29 cellular contexts compared by ENCODE assay signal in the genomic region with DNA sequence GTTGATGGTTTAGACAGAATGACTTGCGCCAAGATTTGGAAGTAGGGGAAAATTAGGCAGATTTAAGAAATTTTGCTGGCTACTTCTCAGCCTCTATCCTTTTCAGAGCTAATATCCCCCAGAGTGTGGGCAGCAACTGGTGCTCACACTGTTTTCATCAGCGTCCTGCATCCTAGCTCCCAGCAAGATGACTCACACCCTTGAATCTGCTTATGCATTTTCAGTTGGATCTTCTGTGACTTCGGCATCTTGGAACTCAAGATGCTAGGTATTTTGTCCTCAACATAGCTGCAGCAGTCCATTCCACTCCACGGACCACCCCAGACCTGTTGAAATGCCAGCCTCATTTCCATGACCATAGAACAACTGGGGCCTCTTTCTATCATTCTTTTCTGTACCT.
DNase-seq lines count a peak whose midpoint lies in the region; ATAC-seq, FAIRE-seq and TF ChIP-seq lines count a peak whose summit lies in the region.
"Had no signal": no experiment of that assay in that cellular context is flagged by ENCODE, and none has a peak within 500 bp of the region (broad histone marks: within the 10 kb centered on the region; RNA-seq: fewer than 3 reads in every experiment).

No MANE protein-coding gene starts in this region.

- H3K4me1 Mint-ChIP-seq in T-helper 17 cell: peaks cover 3% of the 10 kb centered on the region
- H3K4me1 Mint-ChIP-seq: naive B cell had no signal

- no peak for ATAC-seq in GM21717 (IDR thresholded peaks at IDR 0.05; ENCODE audit: unreplicated experiment)
- no peak for ATAC-seq in T-helper 17 cell
- ATAC-seq: GM12878, PC-3 had no signal

- no peak overlapping the region for H3K4me3 ChIP-seq in cardiac fibroblast (replicated peaks in 1 of 2; ENCODE audit: low read depth in 2 of 2, low read length in 2 of 2)
- H3K4me3 ChIP-seq: GM12878, ovary, SK-N-MC, suprapubic skin had no signal

- H3K9me3 ChIP-seq in T-helper 17 cell (ENCODE audit: control insufficient read depth, low read length, poor library complexity, severe bottlenecking): no peaks in the 10 kb centered on the region
- H3K9me3 ChIP-seq: Caco-2, ovary, suprapubic skin had no signal

- no peaks in the 10 kb centered on the region for H3K27me3 Mint-ChIP-seq in T-helper 17 cell

- DNase-seq in AG08396 (ENCODE audit: low spot score): peak; percentile 13
- DNase-seq in HTR-8/SVneo (ENCODE audit: insufficient read length, low spot score): peak; percentile 10
- peak; percentile 8 to 42 for DNase-seq in cardiac fibroblast (ENCODE audit: low read depth in 2 of 2)
- DNase-seq in inferior parietal cortex (ENCODE audit: extremely low spot score): peak; percentile 20
- no peak for DNase-seq in NCI-H446 treated with DMSO at 0.1 percent for 48 hours (lab: John Stamatoyannopoulos, UW)
- no peak for DNase-seq in T-helper 17 cell
- DNase-seq in amniotic stem cell (lab: John Stamatoyannopoulos, UW): no peak
- DNase-seq: activated CD4-positive, alpha-beta T cell treated with anti-CD3 and anti-CD28 coated beads, Interleukin-2, amount 10 ng/mL, durations not matched to agents 7 days and 5 days; activated naive CD4-positive, alpha-beta T cell treated with anti-CD3 and anti-CD28 coated beads for 36 hours; AML-193; Caco-2; caudate nucleus; effector memory CD4-positive, alpha-beta T cell; KG1; naive B cell; NCI-H1105 treated with DMSO at 0.1 percent for 48 hours; NCI-H2171; NCI-H748 treated with DMSO at 0.1 percent for 48 hours; ovary; PC-3; stimulated activated CD4-positive, alpha-beta T cell treated with anti-CD3 and anti-CD28 coated beads, Interleukin-4, amount 100 ng/mL, for 4 hours; stimulated activated CD8-positive, alpha-beta memory T cell treated with anti-CD3 and anti-CD28 coated beads, Interleukin-4, amount 100 ng/mL, for 48 hours had no signal

- no peak for TF ChIP-seq CTCF in cardiac fibroblast (IDR thresholded peaks at IDR 0.05; ENCODE audit: low read depth, low read length)

- H3K27ac Mint-ChIP-seq in T-helper 17 cell: no peak overlapping the region
- H3K27ac Mint-ChIP-seq: activated CD4-positive, alpha-beta T cell treated with anti-CD3 and anti-CD28 coated beads, Interleukin-2, amount 10 ng/mL, durations not matched to agents 7 days and 5 days; activated naive CD4-positive, alpha-beta T cell treated with anti-CD3 and anti-CD28 coated beads for 36 hours; naive B cell had no signal

- H3K4me3 Mint-ChIP-seq in T-helper 17 cell: no peak overlapping the region
- H3K4me3 Mint-ChIP-seq: activated CD4-positive, alpha-beta T cell treated with anti-CD3 and anti-CD28 coated beads, Interleukin-2, amount 10 ng/mL, durations not matched to agents 7 days and 5 days; activated naive CD4-positive, alpha-beta T cell treated with anti-CD3 and anti-CD28 coated beads for 36 hours; naive B cell had no signal

- FAIRE-seq in HTR-8/SVneo (lab: Jason Lieb, UNC): no peak
- FAIRE-seq: frontal cortex, G401.6, GM12878, TTC549 had no signal

- H3K36me3 Mint-ChIP-seq in T-helper 17 cell (ENCODE audit: low read depth): peaks cover 2% of the 10 kb centered on the region
- H3K36me3 Mint-ChIP-seq: naive B cell had no signal

Comparison
In these comparisons a context has a peak if more than half of its experiments do, and no peak if none do; other contexts are left out.
1. DNase-seq: peak in AG08396 (single experiment), HTR-8/SVneo (single experiment), cardiac fibroblast (2 of 2) and inferior parietal cortex (single experiment); none in NCI-H446 treated with DMSO at 0.1 percent for 48 hours (single experiment), T-helper 17 cell (0 of 3) and amniotic stem cell (single experiment).